9 cellular contexts compared by ENCODE assay signal in the genomic region with DNA sequence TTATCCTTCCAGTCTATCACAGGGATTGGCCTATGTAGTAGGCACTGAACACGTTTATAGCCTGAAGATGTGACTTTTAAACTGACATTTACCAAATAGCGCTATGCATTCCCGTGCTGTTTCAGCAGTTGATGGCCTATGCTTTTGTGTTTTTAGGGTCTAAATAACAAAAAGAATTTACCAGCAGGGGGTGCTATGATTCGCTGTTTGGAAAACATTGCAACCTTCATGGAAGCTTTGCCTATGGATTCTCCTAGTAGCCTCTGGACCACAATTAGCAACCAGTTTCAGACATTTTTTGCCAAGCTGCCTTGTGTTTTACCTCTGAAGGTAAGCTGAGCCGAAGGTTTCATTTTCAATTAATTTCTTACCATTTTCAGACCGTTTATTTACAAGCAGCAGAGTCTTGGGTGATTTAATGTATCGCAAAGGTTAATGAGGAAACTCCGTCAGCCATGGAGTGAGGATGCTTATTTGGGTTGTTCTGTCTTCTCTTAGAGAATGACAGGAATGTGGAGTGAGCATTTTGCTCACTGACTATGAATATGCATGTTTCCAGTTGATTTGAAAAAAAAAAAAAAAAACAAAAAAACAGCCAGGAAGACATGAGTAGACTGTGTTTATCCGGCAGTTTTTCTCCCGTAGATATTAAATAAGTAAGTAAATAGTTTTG.
DNase-seq lines count a peak whose midpoint lies in the region; ATAC-seq and TF ChIP-seq lines count a peak whose summit lies in the region.
"Had no signal": no experiment of that assay in that cellular context is flagged by ENCODE, and none has a peak within 500 bp of the region (broad histone marks: within the 10 kb centered on the region; RNA-seq: fewer than 3 reads in every experiment).

No MANE protein-coding gene starts in this region.

- TF ChIP-seq CTCF in GM13976 (IDR thresholded peaks at IDR 0.05; ENCODE audit: borderline replicate concordance, control extremely low read depth, extremely low read depth, insufficient read depth, missing control alignments): peak; percentile 27
- TF ChIP-seq CTCF in brain (conservative IDR thresholded peaks at IDR 0.05): peak; percentile 83 to 84
- TF ChIP-seq CTCF in kidney epithelial cell (IDR thresholded peaks at IDR 0.05; ENCODE audit: insufficient read depth, low read length, poor library complexity, severe bottlenecking): peak; percentile 48

- no peak overlapping the region for H3K4me3 Mint-ChIP-seq in brain
- H3K4me3 Mint-ChIP-seq: immature natural killer cell had no signal

- no peaks in the 10 kb centered on the region for H3K36me3 ChIP-seq in kidney epithelial cell (ENCODE audit: control insufficient read depth, insufficient read depth, low read length)

- ATAC-seq in HG03469 (IDR thresholded peaks at IDR 0.05; ENCODE audit: unreplicated experiment): no peak

- peaks cover 8 to 17% (median 9%) of the 10 kb centered on the region in 5 experiments for H3K9me3 Mint-ChIP-seq in brain
- H3K9me3 Mint-ChIP-seq: immature natural killer cell had no signal

- in situ Hi-C loops in GM13976 (cut with MboI; ENCODE audit: low sequenced_read_pairs, unreplicated experiment): loop anchor here (10.0 to 25.0 kb wide), 2 partner anchors 250 to 507 kb away; a partner anchor contains a TSS

- H3K27ac Mint-ChIP-seq in brain: no peak overlapping the region
- H3K27ac Mint-ChIP-seq: immature natural killer cell had no signal

- DNase-seq in AG20443 (ENCODE audit: low spot score) (peak; percentile 63), GM13976 (ENCODE audit: low spot score) (peak; percentile 39), NCI-H345 treated with DMSO at 0.1 percent for 48 hours (lab: John Stamatoyannopoulos, UW; ENCODE audit: unreplicated experiment) (peak; percentile 22), kidney epithelial cell (ENCODE audit: low read depth) (peak; percentile 12), activated gamma-delta T cell treated with Interleukin-2 at 50 U/mL for 16 hours (no peak), DMS153 (lab: John Stamatoyannopoulos, UW) (no peak)

- H3K36me3 Mint-ChIP-seq in brain: peaks cover 75% of the 10 kb centered on the region
- H3K36me3 Mint-ChIP-seq: immature natural killer cell had no signal

- no peaks in the 10 kb centered on the region for H3K27me3 ChIP-seq in kidney epithelial cell (ENCODE audit: control insufficient read depth, insufficient read depth, low read length)

- no peak overlapping the region for H3K4me3 ChIP-seq in kidney epithelial cell (ENCODE audit: low read depth, low read length)

- H3K4me1 Mint-ChIP-seq in brain: peaks cover 22% of the 10 kb centered on the region
- H3K4me1 Mint-ChIP-seq: immature natural killer cell had no signal

- no peaks in the 10 kb centered on the region for H3K27me3 Mint-ChIP-seq in brain

Comparison
In these comparisons a context has a peak if more than half of its experiments do, and no peak if none do; other contexts are left out.
1. DNase-seq: peak in AG20443 (single experiment), GM13976 (single experiment), NCI-H345 treated with DMSO at 0.1 percent for 48 hours (single experiment) and kidney epithelial cell (single experiment); none in activated gamma-delta T cell treated with Interleukin-2 at 50 U/mL for 16 hours (single experiment) and DMS153 (single experiment).
2. CTCF ChIP-seq: peak in every context shown above with its lines; median percentile 84 in brain; 48 in kidney epithelial cell; 27 in GM13976.